1 cellular context compared by ENCODE assay signal in genomic region chr2:174025271-174026121, GRCh38.
TF ChIP-seq lines count a peak whose summit lies in the region.

No MANE protein-coding gene starts in this region.

TF ChIP-seq in HepG2, 621 proteins besides CTCF, POLR2A, EP300 and RAD21 (continued from another document):
- TF ChIP-seq GMEB1 (CRISPR knock-in tag; IDR thresholded peaks at IDR 0.05; ENCODE audit: borderline replicate concordance) (no peak), MIER3 (CRISPR knock-in tag; IDR thresholded peaks at IDR 0.05; ENCODE audit: borderline replicate concordance) (no peak), ZNF788 (CRISPR knock-in tag; IDR thresholded peaks at IDR 0.05; ENCODE audit: borderline replicate concordance) (0 out of 2 replicates have a peak, but pooled peaks have one; percentile 21), GATAD2A (CRISPR knock-in tag; IDR thresholded peaks at IDR 0.05) (peak; percentile 66), TBX2 (CRISPR knock-in tag; IDR thresholded peaks at IDR 0.05; ENCODE audit: borderline replicate concordance) (0 out of 2 replicates have a peak, but pooled peaks have one; percentile 38), ZNF747 (CRISPR knock-in tag; IDR thresholded peaks at IDR 0.05; ENCODE audit: borderline replicate concordance) (peak; percentile 32; the same call in 1 of the 2 replicates), FOSL2 (CRISPR knock-in tag; IDR thresholded peaks at IDR 0.05) (peak; percentile 62), HNF1B (CRISPR knock-in tag; IDR thresholded peaks at IDR 0.05) (0 out of 2 replicates have a peak, but pooled peaks have one; percentile 61), ZNF83 (CRISPR knock-in tag; IDR thresholded peaks at IDR 0.05; ENCODE audit: borderline replicate concordance) (no peak), DZIP1 (CRISPR knock-in tag; IDR thresholded peaks at IDR 0.05) (0 out of 2 replicates have a peak, but pooled peaks have one; percentile 26), ZNF569 (CRISPR knock-in tag; IDR thresholded peaks at IDR 0.05; ENCODE audit: borderline replicate concordance) (no peak), DMTF1 (CRISPR knock-in tag; IDR thresholded peaks at IDR 0.05) (no peak), ZBTB38 (CRISPR knock-in tag; IDR thresholded peaks at IDR 0.05) (peak; percentile 52; the same call in 1 of the 2 replicates), ZNF20 (CRISPR knock-in tag; IDR thresholded peaks at IDR 0.05) (no peak), KAT8 (CRISPR knock-in tag; IDR thresholded peaks at IDR 0.05) (0 out of 2 replicates have a peak, but pooled peaks have one; percentile 21), ZNF776 (CRISPR knock-in tag; IDR thresholded peaks at IDR 0.05) (no peak), RFXAP (CRISPR knock-in tag; IDR thresholded peaks at IDR 0.05; ENCODE audit: borderline replicate concordance) (no peak), MEIS1 (CRISPR knock-in tag; IDR thresholded peaks at IDR 0.05; ENCODE audit: borderline replicate concordance) (no peak), HMG20A (CRISPR knock-in tag; IDR thresholded peaks at IDR 0.05; ENCODE audit: borderline replicate concordance) (peak; percentile 56; the same call in 1 of the 2 replicates), ZNF543 (CRISPR knock-in tag; IDR thresholded peaks at IDR 0.05) (no peak), MYC (CRISPR knock-in tag; IDR thresholded peaks at IDR 0.05; ENCODE audit: borderline replicate concordance) (no peak), SNAPC5 (CRISPR knock-in tag; IDR thresholded peaks at IDR 0.05; ENCODE audit: borderline replicate concordance) (no peak), ATF4 (CRISPR knock-in tag; IDR thresholded peaks at IDR 0.05) (0 out of 4 replicates have a peak, but pooled peaks of 1 of the 2 experiments have one; percentile 45), TFAP4 (IDR thresholded peaks at IDR 0.05; ENCODE audit: borderline replicate concordance, low read depth) (peak; percentile 80; the same call in 1 of the 2 replicates)
